2 cellular contexts compared by ENCODE assay signal in genomic region chr16:57104706-57105105, GRCh38.
A peak's percentile ranks its signal among the peaks of the same experiment; 100 is the strongest.
TF ChIP-seq lines count a peak whose summit lies in the region.

No MANE protein-coding gene starts in this region.

TF ChIP-seq in HEK293, 187 proteins besides CTCF, POLR2A, EP300 and RAD21:
- TF ChIP-seq ZNF623 (tag by site-specific recombination; IDR thresholded peaks at IDR 0.05) (peak; percentile 96), AEBP2 (tag by site-specific recombination; IDR thresholded peaks at IDR 0.05; ENCODE audit: borderline replicate concordance) (no peak)

TF ChIP-seq in GM12878, 131 proteins besides CTCF, POLR2A, EP300 and RAD21:
- TF ChIP-seq NKRF (conservative IDR thresholded peaks at IDR 0.05) (no peak), CHD2 (IDR thresholded peaks at IDR 0.05; ENCODE audit: borderline replicate concordance, low read depth, low read length) (no peak), ZSCAN29 (IDR thresholded peaks at IDR 0.05) (no peak), SREBF2 (IDR thresholded peaks at IDR 0.05; ENCODE audit: low read length) (no peak), NRF1 (conservative IDR thresholded peaks at IDR 0.05; ENCODE audit: low read depth, low read length) (no peak), ZNF622 (IDR thresholded peaks at IDR 0.05) (no peak), USF1 (IDR thresholded peaks at IDR 0.05; ENCODE audit: borderline replicate concordance, extremely low read length, insufficient read depth, low read depth, low read length) (no peak), ZZZ3 (IDR thresholded peaks at IDR 0.05; ENCODE audit: control insufficient read depth, insufficient read length, low read depth) (no peak), E2F4 (IDR thresholded peaks at IDR 0.05; ENCODE audit: low read depth, low read length) (no peak), STAT1 (conservative IDR thresholded peaks at IDR 0.05) (no peak), TAF1 (IDR thresholded peaks at IDR 0.05; ENCODE audit: borderline replicate concordance, low read depth, low read length) (no peak), SREBF1 (IDR thresholded peaks at IDR 0.05; ENCODE audit: low read length) (no peak), ZBTB11 (CRISPR knock-in tag; IDR thresholded peaks at IDR 0.05) (no peak)
